14 cellular contexts compared by ENCODE assay signal in genomic region chr5:34716986-34717385, GRCh38.
DNase-seq lines count a peak whose midpoint lies in the region; ATAC-seq and TF ChIP-seq lines count a peak whose summit lies in the region.
"Had no signal": no experiment of that assay in that cellular context is flagged by ENCODE, and none has a peak within 500 bp of the region (broad histone marks: within the 10 kb centered on the region; RNA-seq: fewer than 3 reads in every experiment).

No MANE protein-coding gene starts in this region.

- H2BK120ac ChIP-seq in IMR-90 (ENCODE audit: low read depth, low read length) (peak overlapping the region; percentile 62; the same call in 1 of the 2 replicates), mesenchymal stem cell (ENCODE audit: low read depth, low read length) (no peak overlapping the region)

- in situ Hi-C loops in IMR-90 (cut with MboI; ENCODE audit: low sequenced_read_pairs): no loop called here

- H4K5ac ChIP-seq in IMR-90 (ENCODE audit: low read depth, low read length): no peak overlapping the region

- dilution Hi-C loops in IMR-90 (cut with HindIII; ENCODE audit: low sequenced_read_pairs, unreplicated experiment): no loop called here

- peaks cover 72% of the 10 kb centered on the region for H4K20me1 ChIP-seq in IMR-90 (ENCODE audit: insufficient read depth, low read length)

- no peak overlapping the region for H2AK9ac ChIP-seq in IMR-90 (replicated peaks; ENCODE audit: low read depth, low read length, poor library complexity)

- POLR2A ChIA-PET in IMR-90 (lab: Charles Lee; ENCODE audit: unreplicated experiment): no interaction called here

- TF ChIP-seq POLR2A in IMR-90 (IDR thresholded peaks at IDR 0.05; ENCODE audit: low read depth, low read length) (no peak), testis (IDR thresholded peaks at IDR 0.05) (no peak), vagina (IDR thresholded peaks at IDR 0.05) (no peak)

- no peak overlapping the region for H3K4me3 ChIP-seq in IMR-90 (ENCODE audit: insufficient read depth, low read depth, low read length)
- no peak overlapping the region for H3K4me3 ChIP-seq in mesenchymal stem cell (ENCODE audit: insufficient read depth in 1 of 2, low read depth in 1 of 2, low read length in 2 of 2)
- H3K4me3 ChIP-seq in upper lobe of right lung: no peak overlapping the region
- H3K4me3 ChIP-seq in testis: no peak overlapping the region
- H3K4me3 ChIP-seq in WERI-Rb-1 (ENCODE audit: low read depth, low read length): no peak overlapping the region
- H3K4me3 ChIP-seq in vagina: no peak overlapping the region

- H3K27ac ChIP-seq in IMR-90 (ENCODE audit: insufficient read depth, low read length) (peak overlapping the region; percentile 77; the same call in 1 of the 2 replicates), mesenchymal stem cell (ENCODE audit: low read length, poor library complexity, severe bottlenecking) (peak overlapping the region; percentile 100), upper lobe of right lung (peak overlapping the region; percentile 47), testis (no peak overlapping the region), WERI-Rb-1 (no peak overlapping the region), vagina (no peak overlapping the region)

- H3K14ac ChIP-seq in IMR-90 (replicated peaks; ENCODE audit: low read depth, low read length) (peak overlapping the region; percentile 70), mesenchymal stem cell (ENCODE audit: low read length in 2 of 2) (no peak overlapping the region)

- intact Hi-C loops in IMR-90 (cut with micrococcal nuclease) (loop anchor here (2.0 kb wide), 1 partner anchor 60 kb away; the partner anchor contains the start of gene RAI14), upper lobe of right lung (cut with DNase I) (no loop called here), testis (cut with DNase I; ENCODE audit: low total_unique reads) (no loop called here), vagina (cut with DNase I) (no loop called here)

- H3K18ac ChIP-seq in IMR-90 (ENCODE audit: low read depth, low read length): peak overlapping the region; percentile 51; the same call in 1 of the 2 replicates
- peak overlapping the region in 1 of 2 experiments; percentile 84 for H3K18ac ChIP-seq in mesenchymal stem cell (ENCODE audit: low read depth in 1 of 2, low read length in 2 of 2)

- no peak overlapping the region for H2BK20ac ChIP-seq in IMR-90 (ENCODE audit: low read depth, low read length)

- no TSS peak for BruUV-seq in IMR-90 (replicated peaks; lab: Mats Ljungman, UMichigan)

- 0 out of 2 replicates have a peak overlapping the region, but pooled peaks have one; percentile 48 for H3K56ac ChIP-seq in IMR-90 (ENCODE audit: extremely low read depth, insufficient read depth, low read length)

- peak overlapping the region; percentile 61 for H3K4me2 ChIP-seq in IMR-90 (ENCODE audit: low read depth, low read length)
- no peak overlapping the region for H3K4me2 ChIP-seq in mesenchymal stem cell (ENCODE audit: low read length, poor library complexity, severe bottlenecking)

- H3K27me3 Mint-ChIP-seq in chondrocyte (ENCODE audit: low read depth): no peaks in the 10 kb centered on the region
- H3K27me3 Mint-ChIP-seq: dendritic cell treated with granulocyte-macrophage colony-stimulating factor and Interleukin-4, amounts not matched to agents 40 ng/mL and 50 ng/mL, for 4 days had no signal

- H4K91ac ChIP-seq in IMR-90 (ENCODE audit: insufficient read depth, low read depth, low read length) (no peak overlapping the region), mesenchymal stem cell (ENCODE audit: low read length) (no peak overlapping the region)

- no peak overlapping the region for H2AK5ac ChIP-seq in IMR-90 (ENCODE audit: low read depth, low read length)
- peak overlapping the region; percentile 99 for H2AK5ac ChIP-seq in mesenchymal stem cell (ENCODE audit: low read length, severe bottlenecking)

- H3K23ac ChIP-seq in IMR-90 (ENCODE audit: low read depth, low read length) (peak overlapping the region; percentile 86; the same call in 1 of the 2 replicates), mesenchymal stem cell (ENCODE audit: low read length in 2 of 2) (no peak overlapping the region)

- H3K9ac ChIP-seq in IMR-90 (ENCODE audit: low read depth, low read length): no peak overlapping the region
- H3K9ac ChIP-seq in mesenchymal stem cell (ENCODE audit: low read length): no peak overlapping the region

- TF ChIP-seq RAD21 in IMR-90 (IDR thresholded peaks at IDR 0.05; ENCODE audit: low read length): no peak

- CTCF ChIA-PET in IMR-90 (lab: Yijun Ruan, JAX): no interaction called here

- H4K8ac ChIP-seq in IMR-90 (ENCODE audit: low read depth in 2 of 2, low read length in 2 of 2) (peak overlapping the region; percentile 16 to 70; a peak in 1 of 4 replicates), mesenchymal stem cell (ENCODE audit: low read length) (no peak overlapping the region)

- peak overlapping the region; percentile 74 for H3K4ac ChIP-seq in IMR-90 (ENCODE audit: low read depth, low read length)
- no peak overlapping the region for H3K4ac ChIP-seq in mesenchymal stem cell (ENCODE audit: low read depth in 1 of 2, low read length in 2 of 2)

- H3K36me3 Mint-ChIP-seq in chondrocyte (ENCODE audit: low read depth): peaks cover 14% of the 10 kb centered on the region
- H3K36me3 Mint-ChIP-seq: stimulated activated effector memory CD8-positive, alpha-beta T cell treated with anti-CD3 and anti-CD28 coated beads, Interleukin-12 subunit alpha, Interleukin-12 subunit beta, amount 100 ng/mL, for 72 hours; T-cell had no signal

- H3K4me1 Mint-ChIP-seq in chondrocyte (ENCODE audit: low read depth): peaks cover 72% of the 10 kb centered on the region
- H3K4me1 Mint-ChIP-seq: stimulated activated effector memory CD8-positive, alpha-beta T cell treated with anti-CD3 and anti-CD28 coated beads, Interleukin-12 subunit alpha, Interleukin-12 subunit beta, amount 100 ng/mL, for 72 hours; T-cell had no signal

- peaks cover 27% of the 10 kb centered on the region for H3K9me1 ChIP-seq in IMR-90 (ENCODE audit: insufficient read depth, low read length)

- H3K4me1 ChIP-seq in IMR-90 (ENCODE audit: control insufficient read depth, insufficient read depth, low read length) (peaks cover 36% of the 10 kb centered on the region), mesenchymal stem cell (ENCODE audit: control insufficient read depth, insufficient read depth, low read depth, low read length) (peaks cover 16% of the 10 kb centered on the region), upper lobe of right lung (peaks cover 7% of the 10 kb centered on the region), testis (no peaks in the 10 kb centered on the region), vagina (peaks cover 11% of the 10 kb centered on the region)

- H3K4me3 Mint-ChIP-seq in chondrocyte (ENCODE audit: unreplicated experiment): no peak overlapping the region
- H3K4me3 Mint-ChIP-seq: dendritic cell treated with granulocyte-macrophage colony-stimulating factor and Interleukin-4, amounts not matched to agents 40 ng/mL and 50 ng/mL, for 4 days; stimulated activated effector memory CD8-positive, alpha-beta T cell treated with anti-CD3 and anti-CD28 coated beads, Interleukin-12 subunit alpha, Interleukin-12 subunit beta, amount 100 ng/mL, for 72 hours; T-cell had no signal

- H3K79me1 ChIP-seq in IMR-90 (ENCODE audit: low read depth in 1 of 2, low read length in 2 of 2): peaks cover 34 to 73% of the 10 kb centered on the region in 2 experiments
- H3K79me1 ChIP-seq in mesenchymal stem cell (replicated peaks; ENCODE audit: low read length, poor library complexity, severe bottlenecking): no peaks in the 10 kb centered on the region

- DNase-seq in IMR-90: peak; percentile 85
- no peak for DNase-seq in chondrocyte (ENCODE audit: low spot score)
- peak; percentile 58 for DNase-seq in mesenchymal stem cell
- DNase-seq in upper lobe of right lung: no peak
- DNase-seq in testis: no peak
- DNase-seq in WERI-Rb-1: no peak
- DNase-seq in vagina (ENCODE audit: extremely low spot score in 2 of 2): no peak
- DNase-seq: activated CD4-positive, CD25-positive, alpha-beta regulatory T cell; activated effector memory CD4-positive, alpha-beta T cell treated with anti-CD3 and anti-CD28 coated beads, Interleukin-2, amount 50 U/mL, for 16 hours; aorta; NCI-H1930; T-cell had no signal

- no peak for TF ChIP-seq CTCF in IMR-90 (conservative IDR thresholded peaks at IDR 0.05; ENCODE audit: low read depth, low read length)
- TF ChIP-seq CTCF in chondrocyte (IDR thresholded peaks at IDR 0.05): no peak
- no peak for TF ChIP-seq CTCF in upper lobe of right lung (IDR thresholded peaks at IDR 0.05)
- TF ChIP-seq CTCF in testis (IDR thresholded peaks at IDR 0.05): no peak
- no peak for TF ChIP-seq CTCF in WERI-Rb-1 (IDR thresholded peaks at IDR 0.05; ENCODE audit: low read depth, low read length)
- TF ChIP-seq CTCF in vagina (IDR thresholded peaks at IDR 0.05): no peak

- no peaks in the 10 kb centered on the region for H3K27me3 ChIP-seq in IMR-90 (ENCODE audit: control insufficient read depth, insufficient read depth, low read length)
- H3K27me3 ChIP-seq in mesenchymal stem cell (ENCODE audit: control insufficient read depth in 1 of 2, insufficient read depth in 1 of 2, low read length in 2 of 2): no peaks in the 10 kb centered on the region
- H3K27me3 ChIP-seq in upper lobe of right lung: no peaks in the 10 kb centered on the region
- no peaks in the 10 kb centered on the region for H3K27me3 ChIP-seq in testis
- no peaks in the 10 kb centered on the region for H3K27me3 ChIP-seq in WERI-Rb-1 (ENCODE audit: insufficient read depth, low read depth, severe bottlenecking)
- no peaks in the 10 kb centered on the region for H3K27me3 ChIP-seq in vagina

- H3K27ac Mint-ChIP-seq in chondrocyte (ENCODE audit: unreplicated experiment): peak overlapping the region; percentile 96
- H3K27ac Mint-ChIP-seq: dendritic cell treated with granulocyte-macrophage colony-stimulating factor and Interleukin-4, amounts not matched to agents 40 ng/mL and 50 ng/mL, for 4 days; stimulated activated effector memory CD8-positive, alpha-beta T cell treated with anti-CD3 and anti-CD28 coated beads, Interleukin-12 subunit alpha, Interleukin-12 subunit beta, amount 100 ng/mL, for 72 hours; T-cell had no signal

- 0 out of 3 replicates have a peak overlapping the region, but pooled peaks have one; percentile 34 for H2BK15ac ChIP-seq in IMR-90 (ENCODE audit: low read depth, low read length)
- H2BK15ac ChIP-seq in mesenchymal stem cell (ENCODE audit: low read depth, poor library complexity, severe bottlenecking): no peak overlapping the region

- no CpG with 5 or more reads among the region's 2 CpGs for WGBS in IMR-90 (ENCODE audit: extremely low coverage in 2 of 2, insufficient read length in 1 of 2), 2 experiments
- WGBS in mesenchymal stem cell: no CpG with 5 or more reads among the region's 2 CpGs
- 69 to 74% methylated on average over 2 of the region's 2 CpGs for WGBS in testis, 2 donors

- H2AFZ ChIP-seq in IMR-90 (replicated peaks; ENCODE audit: low read length, poor library complexity): no peak overlapping the region
- H2AFZ ChIP-seq in mesenchymal stem cell (ENCODE audit: low read depth, low read length): no peak overlapping the region

- no peaks in the 10 kb centered on the region for H3K9me3 ChIP-seq in IMR-90 (ENCODE audit: control insufficient read depth, insufficient read depth, low read length)
- no peaks in the 10 kb centered on the region for H3K9me3 ChIP-seq in mesenchymal stem cell (ENCODE audit: control insufficient read depth, low read length)
- H3K9me3 ChIP-seq in upper lobe of right lung: no peaks in the 10 kb centered on the region
- H3K9me3 ChIP-seq in testis: no peaks in the 10 kb centered on the region
- H3K9me3 ChIP-seq in WERI-Rb-1 (ENCODE audit: severe bottlenecking): no peaks in the 10 kb centered on the region
- no peaks in the 10 kb centered on the region for H3K9me3 ChIP-seq in vagina

- H2BK5ac ChIP-seq in IMR-90 (ENCODE audit: low read depth, low read length, poor library complexity, severe bottlenecking): peak overlapping the region; percentile 84
- H2BK5ac ChIP-seq in mesenchymal stem cell (ENCODE audit: low read depth, low read length, poor library complexity, severe bottlenecking): peak overlapping the region; percentile 96

- peaks cover 2% of the 10 kb centered on the region for H3K9me3 Mint-ChIP-seq in chondrocyte (ENCODE audit: low read depth)
- H3K9me3 Mint-ChIP-seq: dendritic cell treated with granulocyte-macrophage colony-stimulating factor and Interleukin-4, amounts not matched to agents 40 ng/mL and 50 ng/mL, for 4 days; stimulated activated effector memory CD8-positive, alpha-beta T cell treated with anti-CD3 and anti-CD28 coated beads, Interleukin-12 subunit alpha, Interleukin-12 subunit beta, amount 100 ng/mL, for 72 hours; T-cell had no signal

- ATAC-seq in IMR-90 (ENCODE audit: low read depth) (peak; percentile 27), upper lobe of right lung (no peak)
- ATAC-seq: stimulated activated effector memory CD8-positive, alpha-beta T cell treated with anti-CD3 and anti-CD28 coated beads, Interleukin-12 subunit alpha, Interleukin-12 subunit beta, amount 100 ng/mL, for 72 hours; T-cell had no signal

- H3K36me3 ChIP-seq in IMR-90 (ENCODE audit: control insufficient read depth, insufficient read depth, low read length): peaks cover 19% of the 10 kb centered on the region
- peaks cover 5 to 34% of the 10 kb centered on the region in 2 experiments for H3K36me3 ChIP-seq in mesenchymal stem cell (ENCODE audit: control insufficient read depth in 1 of 2, insufficient read depth in 2 of 2, low read depth in 1 of 2, low read length in 2 of 2)
- no peaks in the 10 kb centered on the region for H3K36me3 ChIP-seq in upper lobe of right lung
- H3K36me3 ChIP-seq in testis (ENCODE audit: low read depth, missing control alignments): no peaks in the 10 kb centered on the region
- no peaks in the 10 kb centered on the region for H3K36me3 ChIP-seq in WERI-Rb-1
- no peaks in the 10 kb centered on the region for H3K36me3 ChIP-seq in vagina

- H2BK12ac ChIP-seq in mesenchymal stem cell (ENCODE audit: low read length in 2 of 2): no peak overlapping the region

Comparison
In these comparisons a context has a peak if more than half of its experiments do, and no peak if none do; other contexts are left out.
1. DNase-seq: peak in IMR-90 (single experiment) and mesenchymal stem cell (single experiment); none in chondrocyte (single experiment), upper lobe of right lung (single experiment), testis (single experiment), WERI-Rb-1 (single experiment) and vagina (0 of 2).
2. H3K27ac ChIP-seq: peak in IMR-90 (single experiment), mesenchymal stem cell (single experiment) and upper lobe of right lung (single experiment); none in testis (0 of 2), WERI-Rb-1 (single experiment) and vagina (single experiment).